ENCODE assay signal across 20 cellular contexts in the genomic region with DNA sequence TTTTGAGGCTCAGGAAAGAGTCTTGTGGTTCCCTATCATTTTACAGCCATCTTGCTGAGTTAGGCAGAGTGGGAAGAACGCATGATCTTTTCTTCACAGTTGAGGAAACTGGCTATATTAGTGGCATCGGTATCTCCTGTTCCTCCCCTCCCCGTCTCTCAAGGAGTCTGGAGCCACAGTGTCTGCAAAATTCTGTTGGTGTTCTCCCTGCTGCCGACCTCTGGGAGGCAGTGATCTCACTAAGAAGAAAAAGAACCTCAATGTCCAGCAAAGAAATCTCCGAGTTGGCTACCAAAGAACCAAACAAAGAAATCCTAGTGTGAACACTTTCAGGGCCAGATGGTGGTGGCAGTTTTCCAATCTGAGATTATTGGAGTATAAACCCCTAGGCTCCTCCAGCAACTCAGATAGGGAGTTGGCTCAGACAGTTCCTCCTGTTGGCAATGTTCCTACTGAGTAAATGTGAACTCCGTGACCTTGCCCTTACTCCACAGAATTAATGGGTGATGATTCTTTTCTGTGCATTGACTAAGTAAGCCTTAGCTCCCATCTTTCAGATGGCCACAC. TPM values are rescaled to one million over a fixed set of nuclear protein-coding genes. Genes with fewer than 3 reads are reported as not detected.
DNase-seq lines count a peak whose midpoint lies in the region; ATAC-seq and TF ChIP-seq lines count a peak whose summit lies in the region.
"Had no signal": no experiment of that assay in that cellular context is flagged by ENCODE, and none has a peak within 500 bp of the region (broad histone marks: within the 10 kb centered on the region; RNA-seq: fewer than 3 reads in every experiment).

No MANE protein-coding gene starts in this region.

- H3F3A ChIP-seq in PC-3 (ENCODE audit: low read length, unreplicated experiment) = no peaks in the 10 kb centered on the region

- H3K4me1 Mint-ChIP-seq in MCF 10A (ENCODE audit: insufficient read depth, unreplicated experiment) = peaks cover 8% of the 10 kb centered on the region

- H3K4me3 ChIP-seq in breast epithelium (no peak overlapping the region), PC-3 (ENCODE audit: low read length) (no peak overlapping the region), fibroblast of villous mesenchyme (ENCODE audit: low read depth, low read length) (no peak overlapping the region)
- H3K4me3 ChIP-seq: BLaER1 had no signal

- H2AFZ ChIP-seq in PC-3 (ENCODE audit: low read length) = no peak overlapping the region

- no peak overlapping the region for H3K9ac ChIP-seq in PC-3 (ENCODE audit: low read length)
- H3K9ac ChIP-seq: BLaER1 had no signal

- CTCF ChIA-PET in MCF 10A (lab: Yijun Ruan, JAX) = interaction anchor here (0.5 to 0.6 kb wide), 3 partner anchors 42 to 1107 kb away, joined by 3 to 5 read pairs (median 3); no protein-coding TSS in a partner anchor
- CTCF ChIA-PET in PC-3 (lab: Charles Lee) = no interaction called here

- H3K27ac Mint-ChIP-seq in MCF 10A (ENCODE audit: low read depth, unreplicated experiment) = no peak overlapping the region

- H3K36me3 ChIP-seq in breast epithelium = no peaks in the 10 kb centered on the region
- H3K36me3 ChIP-seq in PC-3 (ENCODE audit: low read depth, low read length) = no peaks in the 10 kb centered on the region
- H3K36me3 ChIP-seq: BLaER1 had no signal

- TF ChIP-seq POLR2A in breast epithelium (IDR thresholded peaks at IDR 0.05) = no peak

- H3K9me3 ChIP-seq in breast epithelium (peaks cover 0 to 3% of the 10 kb centered on the region in 2 donors), PC-3 (ENCODE audit: low read length) (no peaks in the 10 kb centered on the region)
- H3K9me3 ChIP-seq: BLaER1, Caco-2 had no signal

- no peak overlapping the region for H3K4me2 ChIP-seq in PC-3 (ENCODE audit: low read length)
- H3K4me2 ChIP-seq: BLaER1 had no signal

- no peaks in the 10 kb centered on the region for H3K9me3 Mint-ChIP-seq in MCF 10A (ENCODE audit: unreplicated experiment)

- no peaks in the 10 kb centered on the region for H3K27me3 ChIP-seq in breast epithelium
- H3K27me3 ChIP-seq in PC-3 (ENCODE audit: low read length) = peaks cover 15% of the 10 kb centered on the region
- H3K27me3 ChIP-seq: BLaER1 had no signal

- no peak overlapping the region for H3K4me3 Mint-ChIP-seq in MCF 10A (ENCODE audit: unreplicated experiment)

- no peaks in the 10 kb centered on the region for H3K79me2 ChIP-seq in PC-3 (ENCODE audit: low read length)

- TF ChIP-seq CTCF in MCF 10A (IDR thresholded peaks at IDR 0.05; ENCODE audit: unreplicated experiment) (no peak), breast epithelium (IDR thresholded peaks at IDR 0.05) (no peak), PC-3 (conservative IDR thresholded peaks at IDR 0.05; ENCODE audit: low read depth, low read length) (0 out of 2 replicates have a peak, but pooled peaks have one; percentile 17), fibroblast of villous mesenchyme (IDR thresholded peaks at IDR 0.05; ENCODE audit: insufficient read depth, low read depth, low read length) (no peak)

- peak; percentile 61 for DNase-seq in MCF 10A (ENCODE audit: unreplicated experiment)
- no peak for DNase-seq in breast epithelium (ENCODE audit: low spot score in 2 of 2)
- peak; percentile 6 for DNase-seq in HT1080 (ENCODE audit: low read depth)
- peak; percentile 42 for DNase-seq in PC-3
- DNase-seq in fibroblast of villous mesenchyme (ENCODE audit: low read depth) = peak; percentile 1
- no peak for DNase-seq in COLO829 (ENCODE audit: low spot score)
- no peak for DNase-seq in EL
- DNase-seq in stimulated activated CD8-positive, alpha-beta memory T cell treated with anti-CD3 and anti-CD28 coated beads, Interleukin-4, amount 100 ng/mL, for 48 hours = no peak
- DNase-seq: 8988T, Caco-2, DMS79 treated with DMSO at 0.1 percent for 48 hours, MV-4-11, NCI-H1436, NCI-H2081, NCI-H2227 treated with DMSO at 0.1 percent for 48 hours, NCI-H69, SIG-M5 had no signal

- no peaks in the 10 kb centered on the region for H3K27me3 Mint-ChIP-seq in MCF 10A (ENCODE audit: insufficient read depth, unreplicated experiment)

- BruUV-seq in MCF 10A (replicated peaks; lab: Mats Ljungman, UMichigan) (no TSS peak), PC-3 (replicated peaks; lab: Mats Ljungman, UMichigan) (no TSS peak)

- H3K9me2 ChIP-seq in PC-3 (replicated peaks; ENCODE audit: low read length) = no peaks in the 10 kb centered on the region

- intact Hi-C loops in MCF 10A (cut with micrococcal nuclease) = no loop called here
- intact Hi-C loops in breast epithelium (cut with DNase I; ENCODE audit: low total_unique reads) = no loop called here
- intact Hi-C loops in PC-3 (cut with micrococcal nuclease) = no loop called here

- no peaks in the 10 kb centered on the region for H3K36me3 Mint-ChIP-seq in MCF 10A (ENCODE audit: insufficient read depth, unreplicated experiment)

- no peak for ATAC-seq in PC-3
- ATAC-seq: Panc1 had no signal

- no peaks in the 10 kb centered on the region for H4K20me1 ChIP-seq in PC-3 (ENCODE audit: low read length)
- H4K20me1 ChIP-seq: BLaER1 had no signal

- POLR2A ChIA-PET in MCF 10A (lab: Yijun Ruan, JAX) = interaction anchor here (0.6 to 1.7 kb wide), 7 partner anchors 10 to 497 kb away, joined by 3 to 5 read pairs (median 3); no protein-coding TSS in a partner anchor
- POLR2A ChIA-PET in PC-3 (lab: Charles Lee; ENCODE audit: unreplicated experiment) = no interaction called here

- no peaks in the 10 kb centered on the region for H3K4me1 ChIP-seq in breast epithelium
- no peaks in the 10 kb centered on the region for H3K4me1 ChIP-seq in PC-3 (ENCODE audit: insufficient read depth, low read length)
- H3K4me1 ChIP-seq: BLaER1, Caco-2 had no signal

- H3K27ac ChIP-seq in breast epithelium (no peak overlapping the region), PC-3 (ENCODE audit: low read length) (no peak overlapping the region)
- H3K27ac ChIP-seq: BLaER1 had no signal

RNA-seq across cellular contexts. Expression of gene PRAMEF20, which starts 41.2 kb away (rescaled TPM):
- total RNA-seq in MCF 10A (2022) (not detected in 2 replicates), breast epithelium (not detected), PC-3 (2014; rRNA removed) (not detected in 2 replicates), fibroblast of villous mesenchyme (not detected in 2 replicates)
- not detected in 2 replicates for total RNA-seq in HT1080 (2014; rRNA removed; shearing (Covaris generic))
- polyA plus RNA-seq in HT1080 (2015; cell fraction: cytosol; rRNA removed) = not detected in 2 replicates
- polyA plus RNA-seq in HT1080 (2015; cell fraction: nucleus; rRNA removed) = not detected in 2 replicates
- total RNA-seq: Caco-2, H1 had no signal
- polyA plus RNA-seq: H1 had no signal

Comparison
In these comparisons a context has a peak if more than half of its experiments do, and no peak if none do; other contexts are left out.
1. DNase-seq: peak in MCF 10A (single experiment), HT1080 (single experiment), PC-3 (single experiment) and fibroblast of villous mesenchyme (single experiment); none in breast epithelium (0 of 2), COLO829 (single experiment), EL (single experiment) and stimulated activated CD8-positive, alpha-beta memory T cell treated with anti-CD3 and anti-CD28 coated beads, Interleukin-4, amount 100 ng/mL, for 48 hours (single experiment).